ENCODE assay signal across 1 cellular context in the genomic region with DNA sequence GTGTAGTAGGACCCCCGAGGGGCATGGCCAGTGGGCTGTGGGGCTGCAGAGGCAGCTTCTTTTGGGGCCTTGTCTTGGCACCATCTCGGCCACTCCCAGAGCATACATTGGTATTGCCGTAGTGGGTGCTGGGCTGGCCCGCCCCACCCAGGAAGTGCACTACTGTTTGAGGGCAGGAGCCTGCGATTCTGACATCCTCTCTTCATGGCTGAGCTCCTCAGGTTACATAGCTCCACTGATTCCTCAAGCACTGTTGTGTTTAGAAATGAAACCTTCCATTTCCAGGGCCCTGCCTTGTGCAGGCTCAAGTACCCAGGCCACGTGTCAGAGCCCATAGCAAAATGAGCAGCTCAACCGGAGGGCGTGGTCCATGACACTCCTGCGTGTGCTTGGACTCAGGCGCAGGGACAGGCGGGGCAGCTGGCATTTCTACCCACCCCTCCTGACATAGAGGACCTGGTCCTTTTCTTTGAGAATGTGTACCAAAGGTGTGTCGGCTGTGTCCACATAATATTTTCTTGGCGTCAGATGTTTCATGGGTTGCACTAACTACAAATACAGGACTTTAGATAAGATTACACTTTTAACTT.
TF ChIP-seq lines count a peak whose summit lies in the region.

No MANE protein-coding gene starts in this region.

TF ChIP-seq in HEK293, 187 proteins besides CTCF, POLR2A, EP300 and RAD21 (continued from another document):
- TF ChIP-seq BCL11B (tag by site-specific recombination; IDR thresholded peaks at IDR 0.05; ENCODE audit: low read depth) = no peak
